22 cellular contexts compared by ENCODE assay signal in genomic region chr5:66511491-66511890, GRCh38.
DNase-seq lines count a peak whose midpoint lies in the region; ATAC-seq and TF ChIP-seq lines count a peak whose summit lies in the region.
"Had no signal": no experiment of that assay in that cellular context is flagged by ENCODE, and none has a peak within 500 bp of the region (broad histone marks: within the 10 kb centered on the region; RNA-seq: fewer than 3 reads in every experiment).

No MANE protein-coding gene starts in this region.

- no peak overlapping the region for H3K4me3 ChIP-seq in GM23248
- H3K4me3 ChIP-seq in fibroblast of the aortic adventitia (ENCODE audit: low read depth, low read length), result no peak overlapping the region
- H3K4me3 ChIP-seq: A549; BLaER1 treated with 17β-estradiol and CSF1 and Interleukin-3, amounts not matched to agents 10 nM and 100 nM; SJCRH30 had no signal

- peaks cover 0 to 7% (median 0%) of the 10 kb centered on the region in 3 donors for H3K4me1 Mint-ChIP-seq in T-cell
- H3K4me1 Mint-ChIP-seq in activated CD8-positive, alpha-beta memory T cell treated with anti-CD3 and anti-CD28 coated beads, Interleukin-2, amount 10 ng/mL, durations not matched to agents 7 days and 5 days, result no peaks in the 10 kb centered on the region

- no peaks in the 10 kb centered on the region for H3K36me3 ChIP-seq in GM23248 (ENCODE audit: low read depth)
- H3K36me3 ChIP-seq: BLaER1 treated with 17β-estradiol and CSF1 and Interleukin-3, amounts not matched to agents 10 nM and 100 nM; SJCRH30 had no signal

- H3K9ac ChIP-seq in GM23248, result no peak overlapping the region
- H3K9ac ChIP-seq: BLaER1 treated with 17β-estradiol and CSF1 and Interleukin-3, amounts not matched to agents 10 nM and 100 nM had no signal

- H3F3A ChIP-seq in GM23248 (ENCODE audit: insufficient read depth), result no peaks in the 10 kb centered on the region

- TF ChIP-seq CTCF in fibroblast of the aortic adventitia (IDR thresholded peaks at IDR 0.05; ENCODE audit: insufficient read depth, low read length), result no peak

- H3K79me2 ChIP-seq in GM23248 (ENCODE audit: insufficient read depth), result no peaks in the 10 kb centered on the region

- no peaks in the 10 kb centered on the region for H3K4me1 ChIP-seq in GM23248 (ENCODE audit: insufficient read depth)
- H3K4me1 ChIP-seq: A549, SJCRH30 had no signal

- no peak overlapping the region for H3K4me3 Mint-ChIP-seq in T-cell
- H3K4me3 Mint-ChIP-seq in activated CD8-positive, alpha-beta memory T cell treated with anti-CD3 and anti-CD28 coated beads, Interleukin-2, amount 10 ng/mL, durations not matched to agents 7 days and 5 days, result no peak overlapping the region
- H3K4me3 Mint-ChIP-seq: CD4-positive, alpha-beta T cell had no signal

- no peaks in the 10 kb centered on the region for H4K20me1 ChIP-seq in GM23248 (ENCODE audit: insufficient read depth)
- H4K20me1 ChIP-seq: BLaER1 treated with 17β-estradiol and CSF1 and Interleukin-3, amounts not matched to agents 10 nM and 100 nM had no signal

- H2AFZ ChIP-seq in GM23248, result no peak overlapping the region

- 66 to 72% methylated on average over 4 of the region's 4 CpGs for WGBS in GM23248 (ENCODE audit: low coverage in 1 of 2, low lambda C conversion rate in 2 of 2, missing lambda C conversion rate in 2 of 2), 2 experiments

- H3K4me2 ChIP-seq in GM23248 (ENCODE audit: unreplicated experiment), result no peak overlapping the region
- H3K4me2 ChIP-seq: A549; BLaER1 treated with 17β-estradiol and CSF1 and Interleukin-3, amounts not matched to agents 10 nM and 100 nM had no signal

- peak; percentile 18 for DNase-seq in Daoy (ENCODE audit: low read depth)
- DNase-seq in GM23248, result peak; percentile 17
- DNase-seq in T1000 (lab: John Stamatoyannopoulos, UW), result peak; percentile 19
- DNase-seq in fibroblast of the aortic adventitia (ENCODE audit: low read depth), result peak; percentile 4
- DNase-seq in T-cell, result no peak
- DNase-seq in hippocampal formation (lab: John Stamatoyannopoulos, UW), result no peak
- DNase-seq in activated CD8-positive, alpha-beta memory T cell treated with anti-CD3 and anti-CD28 coated beads, Interleukin-2, amount 10 ng/mL, durations not matched to agents 7 days and 5 days, result no peak
- DNase-seq: AML-193; CD4-positive, alpha-beta T cell; H7; NCI-H1092 treated with DMSO at 0.1 percent for 48 hours; NCI-H1436; NCI-H1930; NCI-H2107; NCI-H446; NCI-H524 treated with DMSO at 0.1 percent for 48 hours; NCI-H774; SJCRH30 had no signal

- H3K9me3 Mint-ChIP-seq in T-cell, result no peaks in the 10 kb centered on the region
- H3K9me3 Mint-ChIP-seq in activated CD8-positive, alpha-beta memory T cell treated with anti-CD3 and anti-CD28 coated beads, Interleukin-2, amount 10 ng/mL, durations not matched to agents 7 days and 5 days (ENCODE audit: low read depth), result no peaks in the 10 kb centered on the region
- H3K9me3 Mint-ChIP-seq: CD4-positive, alpha-beta T cell had no signal

- no peaks in the 10 kb centered on the region for H3K9me3 ChIP-seq in GM23248 (ENCODE audit: low read depth)
- H3K9me3 ChIP-seq: A549, SJCRH30 had no signal

- POLR2A ChIA-PET in T-cell (lab: Charles Lee), result no interaction called here

- H3K27ac ChIP-seq in GM23248, result no peak overlapping the region
- H3K27ac ChIP-seq: A549; BLaER1 treated with 17β-estradiol and CSF1 and Interleukin-3, amounts not matched to agents 10 nM and 100 nM; SJCRH30 had no signal

- H3K27me3 Mint-ChIP-seq in T-cell, result peaks cover 0 to 1% of the 10 kb centered on the region in 2 donors
- peaks cover 7% of the 10 kb centered on the region for H3K27me3 Mint-ChIP-seq in activated CD8-positive, alpha-beta memory T cell treated with anti-CD3 and anti-CD28 coated beads, Interleukin-2, amount 10 ng/mL, durations not matched to agents 7 days and 5 days

- no peaks in the 10 kb centered on the region for H3K9me2 ChIP-seq in GM23248 (ENCODE audit: insufficient read depth)

- H3K27me3 ChIP-seq in GM23248 (replicated peaks; ENCODE audit: insufficient read depth), result no peaks in the 10 kb centered on the region
- H3K27me3 ChIP-seq: BLaER1 treated with 17β-estradiol and CSF1 and Interleukin-3, amounts not matched to agents 10 nM and 100 nM; SJCRH30 had no signal

- no peak overlapping the region for H3K27ac Mint-ChIP-seq in T-cell
- H3K27ac Mint-ChIP-seq in activated CD8-positive, alpha-beta memory T cell treated with anti-CD3 and anti-CD28 coated beads, Interleukin-2, amount 10 ng/mL, durations not matched to agents 7 days and 5 days, result no peak overlapping the region
- H3K27ac Mint-ChIP-seq: CD4-positive, alpha-beta T cell had no signal

- ATAC-seq in T-cell (replicated peaks in 1 of 4) (no peak), HG02981 (IDR thresholded peaks at IDR 0.05; ENCODE audit: unreplicated experiment) (no peak)
- ATAC-seq in activated CD8-positive, alpha-beta memory T cell treated with anti-CD3 and anti-CD28 coated beads, Interleukin-2, amount 10 ng/mL, durations not matched to agents 7 days and 5 days, result no peak
- ATAC-seq: A549, Right ventricle myocardium inferior had no signal

- CTCF ChIA-PET in T-cell (lab: Charles Lee), result no interaction called here
- CTCF ChIA-PET in activated CD8-positive, alpha-beta memory T cell treated with anti-CD3 and anti-CD28 coated beads, Interleukin-2, amount 10 ng/mL, durations not matched to agents 7 days and 5 days (lab: Charles Lee), result interaction anchor here (1.2 to 1.7 kb wide), 2 partner anchors 45 to 206 kb away, joined by 3 read pairs; no protein-coding TSS in a partner anchor

- in situ Hi-C loops in GM23248 (cut with MboI), result no loop called here

- H3K36me3 Mint-ChIP-seq in T-cell, result no peaks in the 10 kb centered on the region
- H3K36me3 Mint-ChIP-seq in activated CD8-positive, alpha-beta memory T cell treated with anti-CD3 and anti-CD28 coated beads, Interleukin-2, amount 10 ng/mL, durations not matched to agents 7 days and 5 days, result no peaks in the 10 kb centered on the region

Comparison
In these comparisons a context has a peak if more than half of its experiments do, and no peak if none do; other contexts are left out.
1. DNase-seq: peak in Daoy (single experiment), GM23248 (single experiment), T1000 (single experiment) and fibroblast of the aortic adventitia (single experiment); none in T-cell (0 of 34), hippocampal formation (0 of 2) and activated CD8-positive, alpha-beta memory T cell treated with anti-CD3 and anti-CD28 coated beads, Interleukin-2, amount 10 ng/mL, durations not matched to agents 7 days and 5 days (single experiment).